ENCODE assay signal across 21 cellular contexts in the genomic region with DNA sequence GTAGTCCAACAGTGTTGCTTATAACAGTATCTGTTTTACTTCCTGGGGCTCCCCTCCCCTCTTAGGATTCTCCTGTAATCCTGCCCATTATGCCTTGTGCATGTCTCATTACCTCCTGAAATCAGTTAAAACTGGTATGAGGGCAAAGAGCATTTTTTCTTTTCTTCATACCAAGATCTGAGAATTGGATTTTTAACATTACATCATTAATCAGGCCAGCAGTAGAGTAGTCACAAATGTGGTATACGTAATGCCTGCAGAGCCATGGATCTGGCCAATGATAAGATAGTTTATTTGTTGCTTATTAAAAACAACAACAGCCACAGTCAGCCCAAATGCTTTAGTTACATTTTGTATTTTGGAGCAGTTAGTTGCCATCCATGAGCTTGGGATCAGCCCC.
"Had no signal": no experiment of that assay in that cellular context is flagged by ENCODE, and none has a peak within 500 bp of the region (broad histone marks: within the 10 kb centered on the region; RNA-seq: fewer than 3 reads in every experiment).

No MANE protein-coding gene starts in this region.

- H3K9me3 Mint-ChIP-seq: IgD-negative memory B cell had no signal

- H3K36me3 ChIP-seq: SJSA1 had no signal

- H3K4me3 ChIP-seq: K562, SJSA1, SK-N-MC had no signal

- DNase-seq: Kasumi-1, NCI-H1092 treated with DMSO at 0.1 percent for 48 hours, NCI-H1417, NCI-H1436 treated with DMSO at 0.1 percent for 48 hours, NCI-H1694, NCI-H187 treated with DMSO at 0.1 percent for 48 hours, NCI-H2029 treated with DMSO at 0.1 percent for 48 hours, NCI-H2171 treated with DMSO at 0.1 percent for 48 hours, NCI-H345, NCI-H446 treated with DMSO at 0.1 percent for 48 hours, NCI-H510A treated with DMSO at 0.1 percent for 48 hours, NCI-H526, Right ventricle myocardium superior, RPMI8226, SIG-M5 had no signal

- H3K27ac ChIP-seq: HL-60, KMS-11, SJSA1, SK-N-MC had no signal

- H3K9ac ChIP-seq: KMS-11 had no signal

- H3K27me3 Mint-ChIP-seq: IgD-negative memory B cell had no signal

- H3K9me3 ChIP-seq: SJSA1 had no signal

- H3K4me2 ChIP-seq: KMS-11 had no signal

- ATAC-seq: K562 had no signal

- H3K4me1 ChIP-seq: SJSA1 had no signal

- H3K36me3 Mint-ChIP-seq: IgD-negative memory B cell had no signal

- H3K27me3 ChIP-seq: SJSA1 had no signal

- H3K4me3 Mint-ChIP-seq: IgD-negative memory B cell had no signal
